Comparison of ENCODE assay signal across 1 cellular context in genomic region chr16:1492923-1493745, GRCh38.
TF ChIP-seq lines count a peak whose summit lies in the region.

TELO2 (plus strand) TSS chr16:1493360; CDS start chr16:1494282, 922 bp downstream.

TF ChIP-seq in HepG2, 621 proteins besides CTCF, POLR2A, EP300 and RAD21 (continued from another document and continues in another):
- TF ChIP-seq LBX2 (CRISPR knock-in tag; IDR thresholded peaks at IDR 0.05; ENCODE audit: borderline replicate concordance) (peak; percentile 35; the same call in 1 of the 2 replicates), CENPBD1 (CRISPR knock-in tag; IDR thresholded peaks at IDR 0.05; ENCODE audit: borderline replicate concordance, low read depth) (no peak), GFI1 (CRISPR knock-in tag; IDR thresholded peaks at IDR 0.05; ENCODE audit: borderline replicate concordance) (0 out of 2 replicates have a peak, but pooled peaks have one; percentile 24), CAMTA2 (CRISPR knock-in tag; IDR thresholded peaks at IDR 0.05; ENCODE audit: borderline replicate concordance) (no peak), NR2C2 (CRISPR knock-in tag; IDR thresholded peaks at IDR 0.05; ENCODE audit: borderline replicate concordance) (peak; percentile 72), ZSCAN25 (CRISPR knock-in tag; IDR thresholded peaks at IDR 0.05) (peak; percentile 65; the same call in 1 of the 2 replicates), ZBTB33 (CRISPR knock-in tag; IDR thresholded peaks at IDR 0.05) (peak; percentile 73), GPN1 (CRISPR knock-in tag; IDR thresholded peaks at IDR 0.05; ENCODE audit: borderline replicate concordance) (no peak), KLF16 (CRISPR knock-in tag; IDR thresholded peaks at IDR 0.05) (peak in 1 of 2 experiments; percentile 46; a peak in 1 of 4 replicates), CEBPB (IDR thresholded peaks at IDR 0.05; ENCODE audit: borderline replicate concordance, low read depth, low read length) (no peak), SP1 (IDR thresholded peaks at IDR 0.05) (no peak), SP1 (CRISPR knock-in tag; IDR thresholded peaks at IDR 0.05) (peak; percentile 79), RBFOX2 (IDR thresholded peaks at IDR 0.05; ENCODE audit: low read depth, low read length) (peak; percentile 75), ZNF691 (CRISPR knock-in tag; IDR thresholded peaks at IDR 0.05; ENCODE audit: borderline replicate concordance, low read depth) (no peak), THAP7 (CRISPR knock-in tag; IDR thresholded peaks at IDR 0.05) (0 out of 2 replicates have a peak, but pooled peaks have one; percentile 55), ZBTB40 (IDR thresholded peaks at IDR 0.05) (no peak), ZBTB40 (CRISPR knock-in tag; IDR thresholded peaks at IDR 0.05) (peak; percentile 28; the same call in 1 of the 2 replicates), MTERF4 (CRISPR knock-in tag; IDR thresholded peaks at IDR 0.05) (peak; percentile 39; the same call in 1 of the 2 replicates), RBM39 (IDR thresholded peaks at IDR 0.05; ENCODE audit: low read depth, low read length, poor library complexity, severe bottlenecking) (peak; percentile 72), IKZF5 (CRISPR knock-in tag; IDR thresholded peaks at IDR 0.05) (peak; percentile 22), NR0B2 (CRISPR knock-in tag; IDR thresholded peaks at IDR 0.05) (peak; percentile 45; the same call in 1 of the 2 replicates), MLX (CRISPR knock-in tag; IDR thresholded peaks at IDR 0.05) (0 out of 2 replicates have a peak, but pooled peaks have one; percentile 14), HNF1A (IDR thresholded peaks at IDR 0.05; ENCODE audit: low read depth) (no peak), HNF1A (CRISPR knock-in tag; IDR thresholded peaks at IDR 0.05; ENCODE audit: borderline replicate concordance) (no peak), FUBP1 (CRISPR knock-in tag; IDR thresholded peaks at IDR 0.05; ENCODE audit: borderline replicate concordance) (no peak), ZFP36 (IDR thresholded peaks at IDR 0.05; ENCODE audit: borderline replicate concordance, low read depth, low read length, partially characterized antibody) (no peak), ZNF296 (CRISPR knock-in tag; conservative IDR thresholded peaks at IDR 0.05) (0 out of 2 replicates have a peak, but pooled peaks have one; percentile 49), EZH2 (conservative IDR thresholded peaks at IDR 0.05; ENCODE audit: low read depth, low read length) (no peak), KAT8 (CRISPR knock-in tag; IDR thresholded peaks at IDR 0.05) (peak; percentile 80)
